ENCODE assay signal across 18 cellular contexts in genomic region chr2:42337846-42338566, GRCh38. TPM values are rescaled to one million over a fixed set of nuclear protein-coding genes. Genes with fewer than 3 reads are reported as not detected.
DNase-seq lines count a peak whose midpoint lies in the region; ATAC-seq and TF ChIP-seq lines count a peak whose summit lies in the region.
"Had no signal": no experiment of that assay in that cellular context is flagged by ENCODE, and none has a peak within 500 bp of the region (broad histone marks: within the 10 kb centered on the region; RNA-seq: fewer than 3 reads in every experiment).

No MANE protein-coding gene starts in this region.

- no peak overlapping the region for H3K4me3 ChIP-seq in left lung
- H3K4me3 ChIP-seq: BLaER1, GM23248 had no signal

- no peaks in the 10 kb centered on the region for H3K27me3 ChIP-seq in left lung
- H3K27me3 ChIP-seq: BLaER1 had no signal

- peaks cover 52% of the 10 kb centered on the region for H3K36me3 Mint-ChIP-seq in activated CD4-positive, alpha-beta T cell treated with anti-CD3 and anti-CD28 coated beads, Interleukin-2, amount 10 ng/mL, durations not matched to agents 24 days and 14 days (ENCODE audit: low read depth)

- H3K4me1 Mint-ChIP-seq in activated CD4-positive, alpha-beta T cell treated with anti-CD3 and anti-CD28 coated beads, Interleukin-2, amount 10 ng/mL, durations not matched to agents 24 days and 14 days, result peaks cover 16% of the 10 kb centered on the region
- peaks cover 34% of the 10 kb centered on the region for H3K4me1 Mint-ChIP-seq in stimulated activated naive CD8-positive, alpha-beta T cell treated with anti-CD3 and anti-CD28 coated beads, Interleukin-15, amount 100 ng/mL, for 72 hours

- no peaks in the 10 kb centered on the region for H3K27me3 Mint-ChIP-seq in activated CD4-positive, alpha-beta T cell treated with anti-CD3 and anti-CD28 coated beads, Interleukin-2, amount 10 ng/mL, durations not matched to agents 24 days and 14 days
- no peaks in the 10 kb centered on the region for H3K27me3 Mint-ChIP-seq in stimulated activated naive CD8-positive, alpha-beta T cell treated with anti-CD3 and anti-CD28 coated beads, Interleukin-15, amount 100 ng/mL, for 72 hours
- H3K27me3 Mint-ChIP-seq: CD8-positive, alpha-beta memory T cell had no signal

- no peak for TF ChIP-seq CTCF in left lung (IDR thresholded peaks at IDR 0.05)

- intact Hi-C loops in activated CD4-positive, alpha-beta T cell treated with anti-CD3 and anti-CD28 coated beads, Interleukin-2, amount 10 ng/mL, durations not matched to agents 24 days and 14 days (cut with micrococcal nuclease), result no loop called here
- intact Hi-C loops in left colon (cut with DNase I, micrococcal nuclease), result no loop called here
- intact Hi-C loops in left lung (cut with DNase I), result loop anchor here in 1 of 2 donors (10.0 kb wide), 1 partner anchor 243 kb away; no protein-coding TSS in a partner anchor

- H3K27ac ChIP-seq in caudate nucleus (ENCODE audit: low read depth, low read length) (peak overlapping the region; percentile 1), left lung (no peak overlapping the region)
- H3K27ac ChIP-seq: 22Rv1, BLaER1, GM23248 had no signal

- peaks cover 0 to 12% of the 10 kb centered on the region in 2 donors for H3K4me1 ChIP-seq in left lung

- H3K27ac Mint-ChIP-seq in activated CD4-positive, alpha-beta T cell treated with anti-CD3 and anti-CD28 coated beads, Interleukin-2, amount 10 ng/mL, durations not matched to agents 24 days and 14 days, result no peak overlapping the region
- peak overlapping the region in 1 of 2 donors; percentile 66 for H3K27ac Mint-ChIP-seq in stimulated activated naive CD8-positive, alpha-beta T cell treated with anti-CD3 and anti-CD28 coated beads, Interleukin-15, amount 100 ng/mL, for 72 hours

- H3K9me3 ChIP-seq in left lung, result no peaks in the 10 kb centered on the region
- H3K9me3 ChIP-seq: BLaER1 had no signal

- H3K4me3 Mint-ChIP-seq in activated CD4-positive, alpha-beta T cell treated with anti-CD3 and anti-CD28 coated beads, Interleukin-2, amount 10 ng/mL, durations not matched to agents 24 days and 14 days, result no peak overlapping the region
- no peak overlapping the region for H3K4me3 Mint-ChIP-seq in stimulated activated naive CD8-positive, alpha-beta T cell treated with anti-CD3 and anti-CD28 coated beads, Interleukin-15, amount 100 ng/mL, for 72 hours
- H3K4me3 Mint-ChIP-seq: CD8-positive, alpha-beta memory T cell had no signal

- ATAC-seq in left colon (peak; percentile 3), left lung (no peak)
- peak; percentile 4 for ATAC-seq in stimulated activated naive CD8-positive, alpha-beta T cell treated with anti-CD3 and anti-CD28 coated beads, Interleukin-15, amount 100 ng/mL, for 72 hours

- H3K9me3 Mint-ChIP-seq in activated CD4-positive, alpha-beta T cell treated with anti-CD3 and anti-CD28 coated beads, Interleukin-2, amount 10 ng/mL, durations not matched to agents 24 days and 14 days, result no peaks in the 10 kb centered on the region
- H3K9me3 Mint-ChIP-seq in stimulated activated naive CD8-positive, alpha-beta T cell treated with anti-CD3 and anti-CD28 coated beads, Interleukin-15, amount 100 ng/mL, for 72 hours, result peaks cover 0 to 11% of the 10 kb centered on the region in 2 donors
- H3K9me3 Mint-ChIP-seq: CD8-positive, alpha-beta memory T cell had no signal

- peaks cover 0 to 78% of the 10 kb centered on the region in 2 donors for H3K36me3 ChIP-seq in left lung

- DNase-seq in activated CD4-positive, alpha-beta T cell treated with anti-CD3 and anti-CD28 coated beads, Interleukin-2, amount 10 ng/mL, durations not matched to agents 24 days and 14 days, result peak; percentile 51
- no peak for DNase-seq in activated CD4-positive, alpha-beta T cell treated with anti-CD3 and anti-CD28 coated beads, Interleukin-2, amount 50 U/mL, for 1 hour
- no peak for DNase-seq in caudate nucleus (lab: John Stamatoyannopoulos, UW)
- DNase-seq in left colon, result no peak
- DNase-seq in stimulated activated naive CD8-positive, alpha-beta T cell treated with anti-CD3 and anti-CD28 coated beads, Interleukin-15, amount 100 ng/mL, for 72 hours, result no peak
- DNase-seq in left lung, result no peak
- no peak for DNase-seq in activated CD8-positive, alpha-beta memory T cell treated with anti-CD3 and anti-CD28 coated beads, Interleukin-2, amount 50 U/mL, for 4 hours
- no peak for DNase-seq in nucleus accumbens (lab: John Stamatoyannopoulos, UW)
- DNase-seq: CD8-positive, alpha-beta memory T cell; DND-41; GM23248; MV-4-11; NCI-H1436; NCI-H2029; NCI-H748 treated with DMSO at 0.1 percent for 48 hours; OCI-M1 had no signal

RNA-seq across cellular contexts. Expression of gene COX7A2L, which starts 23.0 kb away (rescaled TPM):
- total RNA-seq in activated CD4-positive, alpha-beta T cell treated with anti-CD3 and anti-CD28 coated beads, Interleukin-2, amount 10 ng/mL, durations not matched to agents 24 days and 14 days, result 85.3 and 88.4 TPM in 2 replicates
- total RNA-seq in left colon (100 to 1,000 TPM in 1 of 2 donors, 10 to 100 TPM in 1; 97.2 to 111 TPM), left lung (10 to 100 TPM; 80.0 to 81.2 TPM)
